8 cellular contexts compared by ENCODE assay signal in genomic region chr7:100429637-100430449, GRCh38. TPM values are rescaled to one million over a fixed set of nuclear protein-coding genes. Genes with fewer than 3 reads are reported as not detected.
DNase-seq lines count a peak whose midpoint lies in the region; ATAC-seq and TF ChIP-seq lines count a peak whose summit lies in the region.

Gene MEPCE (plus strand): TSS chr7:100429831. CDS start chr7:100430019, 188 bp downstream.

- under 1% methylated on average over 73 of the region's 94 CpGs for WGBS in prostate gland

- H3K27ac ChIP-seq in angular gyrus (ENCODE audit: low read depth, low read length) (peak within 1 kb of the TSS; percentile 100), left ventricle myocardium inferior (replicated peaks) (peak within 1 kb of the TSS; percentile 100), prostate gland (peak within 1 kb of the TSS; percentile 100), upper lobe of right lung (peak within 1 kb of the TSS; percentile 100)

- peaks cover 22% of the 10 kb centered on the region for H3K36me3 ChIP-seq in left ventricle myocardium inferior
- peaks cover 5 to 7% of the 10 kb centered on the region in 2 donors for H3K36me3 ChIP-seq in prostate gland
- peaks cover 28% of the 10 kb centered on the region for H3K36me3 ChIP-seq in upper lobe of right lung

- peaks cover 4% of the 10 kb centered on the region for H3K9me3 Mint-ChIP-seq in T-helper 2 cell treated with Interferon-gamma antibody and Interleukin-4, amounts not matched to agents 5 μg/mL and 100 μg/mL, for 36 hours

- DNase-seq in NCI-H1930 (lab: John Stamatoyannopoulos, UW) (peak; percentile 98 to 99), left ventricle myocardium inferior (peak; percentile 97), prostate gland (ENCODE audit: low spot score) (peak; percentile 94), upper lobe of right lung (peak; percentile 99)
- DNase-seq in T-helper 2 cell treated with Interferon-gamma antibody and Interleukin-4, amounts not matched to agents 5 μg/mL and 100 μg/mL, for 36 hours (ENCODE audit: low spot score) = peak; percentile 93

- peaks cover 39% of the 10 kb centered on the region for H3K36me3 Mint-ChIP-seq in T-helper 2 cell treated with Interferon-gamma antibody and Interleukin-4, amounts not matched to agents 5 μg/mL and 100 μg/mL, for 36 hours (ENCODE audit: low read depth)

- peaks cover 37% of the 10 kb centered on the region for H3K4me1 Mint-ChIP-seq in T-helper 2 cell treated with Interferon-gamma antibody and Interleukin-4, amounts not matched to agents 5 μg/mL and 100 μg/mL, for 36 hours (ENCODE audit: low read depth)

- H3K27me3 ChIP-seq in left ventricle myocardium inferior (ENCODE audit: low read depth) (no peaks in the 10 kb centered on the region), prostate gland (replicated peaks; ENCODE audit: insufficient read depth) (no peaks in the 10 kb centered on the region), upper lobe of right lung (no peaks in the 10 kb centered on the region)

- ATAC-seq in GM18498 (IDR thresholded peaks at IDR 0.05; ENCODE audit: unreplicated experiment) (peak; percentile 43), HG02885 (IDR thresholded peaks at IDR 0.05; ENCODE audit: poor library complexity, unreplicated experiment) (peak; percentile 41), upper lobe of right lung (peak; percentile 74)

- H3K4me1 ChIP-seq in left ventricle myocardium inferior = peaks cover 59% of the 10 kb centered on the region
- peaks cover 25% of the 10 kb centered on the region for H3K4me1 ChIP-seq in prostate gland (replicated peaks)
- peaks cover 37% of the 10 kb centered on the region for H3K4me1 ChIP-seq in upper lobe of right lung

- H3K9me3 ChIP-seq in left ventricle myocardium inferior (replicated peaks) (no peaks in the 10 kb centered on the region), prostate gland (no peaks in the 10 kb centered on the region), upper lobe of right lung (no peaks in the 10 kb centered on the region)

- H3K27ac Mint-ChIP-seq in T-helper 2 cell treated with Interferon-gamma antibody and Interleukin-4, amounts not matched to agents 5 μg/mL and 100 μg/mL, for 36 hours = peak within 1 kb of the TSS; percentile 100

- TF ChIP-seq CTCF in left ventricle myocardium inferior (IDR thresholded peaks at IDR 0.05; ENCODE audit: borderline replicate concordance) (no peak), prostate gland (IDR thresholded peaks at IDR 0.05) (peak in 1 of 4 experiments; percentile 4), upper lobe of right lung (IDR thresholded peaks at IDR 0.05) (no peak)

- H3K4me3 ChIP-seq in left ventricle myocardium inferior (peak within 1 kb of the TSS; percentile 86), prostate gland (peak within 1 kb of the TSS; percentile 73 to 94), upper lobe of right lung (peak within 1 kb of the TSS; percentile 90)

- H3K27me3 Mint-ChIP-seq in T-helper 2 cell treated with Interferon-gamma antibody and Interleukin-4, amounts not matched to agents 5 μg/mL and 100 μg/mL, for 36 hours (ENCODE audit: low read depth) = peaks cover 24% of the 10 kb centered on the region

- H3K4me3 Mint-ChIP-seq in T-helper 2 cell treated with Interferon-gamma antibody and Interleukin-4, amounts not matched to agents 5 μg/mL and 100 μg/mL, for 36 hours = peak within 1 kb of the TSS; percentile 96

- intact Hi-C loops in left ventricle myocardium inferior (cut with micrococcal nuclease) (no loop called here), prostate gland (cut with DNase I) (no loop called here), upper lobe of right lung (cut with DNase I) (no loop called here)

- TF ChIP-seq POLR2A in prostate gland (IDR thresholded peaks at IDR 0.05) = peak; percentile 89

RNA-seq across cellular contexts. Expression of gene MEPCE, which starts in this region (rescaled TPM):
- total RNA-seq in left ventricle myocardium inferior (23.6 TPM), prostate gland (10 to 100 TPM; 24.2 to 62.8 TPM), upper lobe of right lung (36.3 TPM)

Comparison
In these comparisons a context has a peak if more than half of its experiments do, and no peak if none do; other contexts are left out.
1. Peak in every context shown above with its lines: DNase-seq, ATAC-seq, H3K4me3 ChIP-seq and H3K27ac ChIP-seq.